Comparison of ENCODE assay signal across 8 cellular contexts in genomic region chr11:74443071-74443864, GRCh38. TPM values are rescaled to one million over a fixed set of nuclear protein-coding genes. Genes with fewer than 3 reads are reported as not detected.
A peak's percentile ranks its signal among the peaks of the same experiment; 100 is the strongest.
DNase-seq lines count a peak whose midpoint lies in the region; ATAC-seq and TF ChIP-seq lines count a peak whose summit lies in the region.

No MANE protein-coding gene starts in this region.

- no peaks in the 10 kb centered on the region for H3K9me3 Mint-ChIP-seq in type B pancreatic cell

- H3K9me3 ChIP-seq in hepatocyte (ENCODE audit: low read depth) = no peaks in the 10 kb centered on the region

- H3K36me3 ChIP-seq in hepatocyte (replicated peaks; ENCODE audit: insufficient read depth, low read depth) = no peaks in the 10 kb centered on the region

- ATAC-seq in GM18867 (IDR thresholded peaks at IDR 0.05; ENCODE audit: unreplicated experiment) (no peak), GM21381 (IDR thresholded peaks at IDR 0.05; ENCODE audit: unreplicated experiment) (no peak)

- peak overlapping the region; percentile 50 for H3K4me2 ChIP-seq in hepatocyte

- TF ChIP-seq CTCF in hepatocyte (IDR thresholded peaks at IDR 0.05; ENCODE audit: poor library complexity) (peak; percentile 32), type B pancreatic cell (conservative IDR thresholded peaks at IDR 0.05) (no peak)

- H3K27ac Mint-ChIP-seq in type B pancreatic cell = peak overlapping the region; percentile 29

- H3K36me3 Mint-ChIP-seq in type B pancreatic cell = no peaks in the 10 kb centered on the region

- H3K27ac ChIP-seq in hepatocyte = peak overlapping the region; percentile 63

- no peaks in the 10 kb centered on the region for H3K27me3 Mint-ChIP-seq in type B pancreatic cell

- peaks cover 24% of the 10 kb centered on the region for H3K4me1 Mint-ChIP-seq in type B pancreatic cell (ENCODE audit: unreplicated experiment)

- H4K20me1 ChIP-seq in hepatocyte (ENCODE audit: insufficient read depth, poor library complexity, severe bottlenecking) = no peaks in the 10 kb centered on the region

- no peaks in the 10 kb centered on the region for H3K27me3 ChIP-seq in hepatocyte

- H3K79me2 ChIP-seq in hepatocyte = no peaks in the 10 kb centered on the region

- H3K4me1 ChIP-seq in hepatocyte (ENCODE audit: insufficient read depth) = peaks cover 46% of the 10 kb centered on the region

- 25% methylated on average over 8 of the region's 8 CpGs for WGBS in hepatocyte (ENCODE audit: low lambda C conversion rate, missing lambda C conversion rate)

- no peaks in the 10 kb centered on the region for H3K9me2 ChIP-seq in hepatocyte (replicated peaks; ENCODE audit: insufficient read depth)

- DNase-seq in NCI-H1417 treated with DMSO at 0.1 percent for 48 hours (lab: John Stamatoyannopoulos, UW) = peak; percentile 47
- peak; percentile 30 for DNase-seq in SK-N-DZ (ENCODE audit: low spot score)
- peak; percentile 50 for DNase-seq in hepatocyte (ENCODE audit: low spot score)
- no peak for DNase-seq in type B pancreatic cell (ENCODE audit: extremely low spot score, unreplicated experiment)
- no peak for DNase-seq in AG20443 (ENCODE audit: low spot score)
- no peak for DNase-seq in NCI-H446 treated with DMSO at 0.1 percent for 48 hours (lab: John Stamatoyannopoulos, UW)

- no peak overlapping the region for H2AFZ ChIP-seq in hepatocyte

- H3K4me3 ChIP-seq in hepatocyte = no peak overlapping the region

- H3K4me3 Mint-ChIP-seq in type B pancreatic cell = no peak overlapping the region

RNA-seq across cellular contexts. Expression of gene KCNE3, which starts 24.1 kb away (rescaled TPM):
- polyA plus RNA-seq in SK-N-DZ (2014; cell fraction: cytosol; rRNA removed) = 0.08 TPM in 1 of 2 replicates, not detected in the other
- 0.06 TPM in 1 of 2 replicates, not detected in the other for polyA plus RNA-seq in SK-N-DZ (2014; cell fraction: nucleus; rRNA removed)
- total RNA-seq in hepatocyte (17.1 and 18.6 TPM in 2 replicates), type B pancreatic cell (ENCODE audit: low replicate concordance) (7.3 and 12.5 TPM in 2 replicates)
- 8.7 and 9.6 TPM in 2 replicates for polyA plus RNA-seq in hepatocyte

RNA-seq across cellular contexts. Expression of gene PGM2L1, which starts 45.0 kb away (rescaled TPM):
- 4.6 and 5.8 TPM in 2 replicates for polyA plus RNA-seq in SK-N-DZ (2014; cell fraction: cytosol; rRNA removed)
- polyA plus RNA-seq in SK-N-DZ (2014; cell fraction: nucleus; rRNA removed) = 1.9 and 2.3 TPM in 2 replicates
- total RNA-seq in hepatocyte (10.0 and 12.6 TPM in 2 replicates), type B pancreatic cell (ENCODE audit: low replicate concordance) (5.0 and 10.3 TPM in 2 replicates)
- polyA plus RNA-seq in hepatocyte = 6.7 and 7.7 TPM in 2 replicates

RNA-seq across cellular contexts. Expression of gene LIPT2, which starts 50.3 kb away (rescaled TPM):
- 9.5 and 14.5 TPM in 2 replicates for polyA plus RNA-seq in SK-N-DZ (2014; cell fraction: cytosol; rRNA removed)
- 10.3 and 15.3 TPM in 2 replicates for polyA plus RNA-seq in SK-N-DZ (2014; cell fraction: nucleus; rRNA removed)
- total RNA-seq in hepatocyte = 9.8 and 14.3 TPM in 2 replicates
- polyA plus RNA-seq in hepatocyte = 9.2 and 12.4 TPM in 2 replicates
- 5.5 and 5.6 TPM in 2 replicates for total RNA-seq in type B pancreatic cell (ENCODE audit: low replicate concordance)

Comparison
In these comparisons a context has a peak if more than half of its experiments do, and no peak if none do; other contexts are left out.
1. DNase-seq: peak in NCI-H1417 treated with DMSO at 0.1 percent for 48 hours (single experiment), SK-N-DZ (single experiment) and hepatocyte (single experiment); none in type B pancreatic cell (single experiment), AG20443 (single experiment) and NCI-H446 treated with DMSO at 0.1 percent for 48 hours (single experiment).